8 cellular contexts compared by ENCODE assay signal in genomic region chr3:69014022-69014580, GRCh38. TPM values are rescaled to one million over a fixed set of nuclear protein-coding genes. Genes with fewer than 3 reads are reported as not detected.
DNase-seq lines count a peak whose midpoint lies in the region; ATAC-seq, FAIRE-seq and TF ChIP-seq lines count a peak whose summit lies in the region.

No MANE protein-coding gene starts in this region.

- no peak for TF ChIP-seq EP300 in sigmoid colon (IDR thresholded peaks at IDR 0.05)

- peak overlapping the region; percentile 93 for H3K4me2 ChIP-seq in GM23248 (ENCODE audit: unreplicated experiment)

- H3K9ac ChIP-seq in GM23248, result peak overlapping the region; percentile 95

- TF ChIP-seq CTCF in fibroblast of mammary gland (conservative IDR thresholded peaks at IDR 0.05; ENCODE audit: control insufficient read depth, insufficient read depth, low read depth, low read length) (no peak), sigmoid colon (IDR thresholded peaks at IDR 0.05) (no peak), D721Med (IDR thresholded peaks at IDR 0.05; ENCODE audit: insufficient read depth, missing control alignments) (no peak), GM13977 (IDR thresholded peaks at IDR 0.05; ENCODE audit: extremely low read depth, insufficient read depth, missing control alignments) (no peak)

- H3K4me3 ChIP-seq in GM23248 (peak overlapping the region; percentile 81), fibroblast of mammary gland (ENCODE audit: control insufficient read depth, low read depth, low read length) (peak overlapping the region; percentile 71), sigmoid colon (peak overlapping the region; percentile 65 to 96 (median 84))

- H2AFZ ChIP-seq in GM23248, result peak overlapping the region; percentile 73

- TF ChIP-seq POLR2A in sigmoid colon (IDR thresholded peaks at IDR 0.05) (no peak), GM18505 (IDR thresholded peaks at IDR 0.05; ENCODE audit: borderline replicate concordance, extremely low read depth, insufficient read depth, insufficient read length) (no peak)

- no peak for FAIRE-seq in D721Med (lab: Jason Lieb, UNC)

- DNase-seq in GM23248 (peak; percentile 24), fibroblast of mammary gland (ENCODE audit: low read depth) (no peak), sigmoid colon (no peak), D721Med (ENCODE audit: insufficient read length, low spot score) (no peak), midbrain (lab: John Stamatoyannopoulos, UW) (no peak), GM13977 (ENCODE audit: low spot score) (no peak)

- H3K36me3 ChIP-seq in GM23248 (ENCODE audit: low read depth) (peaks cover 18% of the 10 kb centered on the region), sigmoid colon (peaks cover 0 to 12% (median 0%) of the 10 kb centered on the region in 4 donors)

- peak overlapping the region; percentile 95 for H3K27ac ChIP-seq in GM23248
- peak overlapping the region; percentile 93 to 99 (median 99) for H3K27ac ChIP-seq in sigmoid colon

- H3K9me3 ChIP-seq in GM23248 (ENCODE audit: low read depth) (no peaks in the 10 kb centered on the region), sigmoid colon (no peaks in the 10 kb centered on the region)

- no peaks in the 10 kb centered on the region for H3K27me3 ChIP-seq in GM23248 (replicated peaks; ENCODE audit: insufficient read depth)
- no peaks in the 10 kb centered on the region for H3K27me3 ChIP-seq in sigmoid colon

- H3K79me2 ChIP-seq in GM23248 (ENCODE audit: insufficient read depth), result peaks cover 59% of the 10 kb centered on the region

- in situ Hi-C loops in GM23248 (cut with MboI) (no loop called here), GM13977 (cut with MboI; ENCODE audit: low pct_unique_long_range_greater_than_20kb, low sequenced_read_pairs, unreplicated experiment) (no loop called here)

- no peaks in the 10 kb centered on the region for H3K9me2 ChIP-seq in GM23248 (ENCODE audit: insufficient read depth)

- ATAC-seq in SK-N-SH treated with all-trans-retinoic acid at 6 μM for 48 hours (no peak), GM18505 (IDR thresholded peaks at IDR 0.05; ENCODE audit: unreplicated experiment) (no peak)

- H3F3A ChIP-seq in GM23248 (ENCODE audit: insufficient read depth), result peaks cover 60% of the 10 kb centered on the region

- no peaks in the 10 kb centered on the region for H4K20me1 ChIP-seq in GM23248 (ENCODE audit: insufficient read depth)

- intact Hi-C loops in sigmoid colon (cut with DNase I), result no loop called here

- H3K4me1 ChIP-seq in GM23248 (ENCODE audit: insufficient read depth) (peaks cover 45% of the 10 kb centered on the region), sigmoid colon (peaks cover 0 to 47% (median 42%) of the 10 kb centered on the region in 4 donors)

- 8 to 9% methylated on average over 11 of the region's 11 CpGs for WGBS in GM23248 (ENCODE audit: low coverage in 1 of 2, low lambda C conversion rate in 2 of 2, missing lambda C conversion rate in 2 of 2), 2 experiments
- WGBS in sigmoid colon, 2 donors, result 8 to 12% methylated on average over 11 of the region's 11 CpGs

TF ChIP-seq in SK-N-SH treated with all-trans-retinoic acid at 6 μM for 48 hours, 23 proteins besides CTCF, POLR2A, EP300 and RAD21:
- TF ChIP-seq ARNTL (CRISPR knock-in tag; IDR thresholded peaks at IDR 0.05; ENCODE audit: borderline replicate concordance, low read depth) (no peak), POU6F1 (CRISPR knock-in tag; IDR thresholded peaks at IDR 0.05; ENCODE audit: borderline replicate concordance, low read depth) (no peak), SNAI2 (CRISPR knock-in tag; IDR thresholded peaks at IDR 0.05) (0 out of 2 replicates have a peak, but pooled peaks have one; percentile 21), TOX (CRISPR knock-in tag; IDR thresholded peaks at IDR 0.05; ENCODE audit: borderline replicate concordance) (no peak)

RNA-seq across cellular contexts. Expression of gene EOGT, which starts 0.6 kb away (rescaled TPM):
- total RNA-seq in GM23248 (2014; rRNA removed; shearing (Covaris generic)), result 42.4 and 47.7 TPM in 2 replicates
- polyA plus RNA-seq in GM23248 (2016; fragmentation: Nextera tagmentation; extraction: Ambion mirVana), result 29.3 and 31.6 TPM in 2 replicates
- 100 to 1,000 TPM in 1 of 4 donors, 10 to 100 TPM in 3; 42.1 to 103 (median 71.5) TPM for total RNA-seq in sigmoid colon
- polyA plus RNA-seq in sigmoid colon, result 1 to 10 TPM; 4.6 to 7.6 (median 5.4) TPM

RNA-seq across cellular contexts. Expression of gene TMF1, which starts 38.0 kb away (rescaled TPM):
- total RNA-seq in GM23248 (2014; rRNA removed; shearing (Covaris generic)), result 27.0 and 35.2 TPM in 2 replicates
- 36.9 and 41.4 TPM in 2 replicates for polyA plus RNA-seq in GM23248 (2016; fragmentation: Nextera tagmentation; extraction: Ambion mirVana)
- total RNA-seq in sigmoid colon, result 10 to 100 TPM; 26.9 to 32.8 (median 30.9) TPM
- 10 to 100 TPM in 2 of 3 donors, 1 to 10 TPM in 1; 9.9 to 12.4 (median 11.4) TPM for polyA plus RNA-seq in sigmoid colon
